In genomic region chr1:1748686-1749321, GRCh38 we compare ENCODE assay signal across 1 cellular context.
TF ChIP-seq lines count a peak whose summit lies in the region.

No MANE protein-coding gene starts in this region.

TF ChIP-seq in SK-N-SH treated with all-trans-retinoic acid at 6 μM for 48 hours, 23 proteins besides CTCF, POLR2A, EP300 and RAD21 (continued from another document):
- TF ChIP-seq, protein P1, sequence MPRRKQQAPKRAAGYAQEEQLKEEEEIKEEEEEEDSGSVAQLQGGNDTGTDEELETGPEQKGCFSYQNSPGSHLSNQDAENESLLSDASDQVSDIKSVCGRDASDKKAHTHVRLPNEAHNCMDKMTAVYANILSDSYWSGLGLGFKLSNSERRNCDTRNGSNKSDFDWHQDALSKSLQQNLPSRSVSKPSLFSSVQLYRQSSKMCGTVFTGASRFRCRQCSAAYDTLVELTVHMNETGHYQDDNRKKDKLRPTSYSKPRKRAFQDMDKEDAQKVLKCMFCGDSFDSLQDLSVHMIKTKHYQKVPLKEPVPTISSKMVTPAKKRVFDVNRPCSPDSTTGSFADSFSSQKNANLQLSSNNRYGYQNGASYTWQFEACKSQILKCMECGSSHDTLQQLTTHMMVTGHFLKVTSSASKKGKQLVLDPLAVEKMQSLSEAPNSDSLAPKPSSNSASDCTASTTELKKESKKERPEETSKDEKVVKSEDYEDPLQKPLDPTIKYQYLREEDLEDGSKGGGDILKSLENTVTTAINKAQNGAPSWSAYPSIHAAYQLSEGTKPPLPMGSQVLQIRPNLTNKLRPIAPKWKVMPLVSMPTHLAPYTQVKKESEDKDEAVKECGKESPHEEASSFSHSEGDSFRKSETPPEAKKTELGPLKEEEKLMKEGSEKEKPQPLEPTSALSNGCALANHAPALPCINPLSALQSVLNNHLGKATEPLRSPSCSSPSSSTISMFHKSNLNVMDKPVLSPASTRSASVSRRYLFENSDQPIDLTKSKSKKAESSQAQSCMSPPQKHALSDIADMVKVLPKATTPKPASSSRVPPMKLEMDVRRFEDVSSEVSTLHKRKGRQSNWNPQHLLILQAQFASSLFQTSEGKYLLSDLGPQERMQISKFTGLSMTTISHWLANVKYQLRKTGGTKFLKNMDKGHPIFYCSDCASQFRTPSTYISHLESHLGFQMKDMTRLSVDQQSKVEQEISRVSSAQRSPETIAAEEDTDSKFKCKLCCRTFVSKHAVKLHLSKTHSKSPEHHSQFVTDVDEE (CRISPR knock-in tag; IDR thresholded peaks at IDR 0.05) = no peak
- no peak for TF ChIP-seq BACH2 (CRISPR knock-in tag; IDR thresholded peaks at IDR 0.05; ENCODE audit: borderline replicate concordance)
- no peak for TF ChIP-seq TOX (CRISPR knock-in tag; IDR thresholded peaks at IDR 0.05; ENCODE audit: borderline replicate concordance)
- TF ChIP-seq PPARA (CRISPR knock-in tag; IDR thresholded peaks at IDR 0.05; ENCODE audit: borderline replicate concordance) = no peak
TF ChIP-seq in SK-N-SH treated with all-trans-retinoic acid at 6 μM for 48 hours: peak in this region for 0.
